Comparison of ENCODE assay signal across 9 cellular contexts in genomic region chr6:156396068-156396771, GRCh38.
DNase-seq lines count a peak whose midpoint lies in the region; ATAC-seq and TF ChIP-seq lines count a peak whose summit lies in the region.
"Had no signal": no experiment of that assay in that cellular context is flagged by ENCODE, and none has a peak within 500 bp of the region (broad histone marks: within the 10 kb centered on the region; RNA-seq: fewer than 3 reads in every experiment).

No MANE protein-coding gene starts in this region.

- H3K4me1 Mint-ChIP-seq in nephron progenitor cell: peaks cover 22% of the 10 kb centered on the region

- H3K9me2 ChIP-seq in OCI-LY1 (ENCODE audit: low read depth, low read length): no peaks in the 10 kb centered on the region

- H3K9me3 ChIP-seq in OCI-LY1 (ENCODE audit: low read length): no peaks in the 10 kb centered on the region
- H3K9me3 ChIP-seq in HAP-1: no peaks in the 10 kb centered on the region
- H3K9me3 ChIP-seq in right atrium auricular region: no peaks in the 10 kb centered on the region
- no peaks in the 10 kb centered on the region for H3K9me3 ChIP-seq in ovary

- peak overlapping the region; percentile 66 for H3K9ac ChIP-seq in OCI-LY1 (ENCODE audit: low read length)

- TF ChIP-seq CTCF in OCI-LY1 (IDR thresholded peaks at IDR 0.05; ENCODE audit: low read length) (no peak), nephron progenitor cell (IDR thresholded peaks at IDR 0.05) (no peak), right atrium auricular region (IDR thresholded peaks at IDR 0.05) (no peak), ovary (IDR thresholded peaks at IDR 0.05) (no peak)

- H3K36me3 ChIP-seq in OCI-LY1 (ENCODE audit: insufficient read depth, low read length) (no peaks in the 10 kb centered on the region), HAP-1 (replicated peaks) (no peaks in the 10 kb centered on the region), right atrium auricular region (no peaks in the 10 kb centered on the region), ovary (no peaks in the 10 kb centered on the region)
- H3K36me3 ChIP-seq: WERI-Rb-1 had no signal

- peak overlapping the region; percentile 62 for H3K4me3 ChIP-seq in OCI-LY1 (ENCODE audit: low read depth, low read length, poor library complexity, severe bottlenecking)
- no peak overlapping the region for H3K4me3 ChIP-seq in HAP-1
- no peak overlapping the region for H3K4me3 ChIP-seq in right atrium auricular region
- no peak overlapping the region for H3K4me3 ChIP-seq in ovary

- no peaks in the 10 kb centered on the region for H3K9me3 Mint-ChIP-seq in nephron progenitor cell

- H3K27ac ChIP-seq in OCI-LY1 (ENCODE audit: low read depth, low read length, poor library complexity, severe bottlenecking) (peak overlapping the region; percentile 97), right atrium auricular region (no peak overlapping the region), ovary (no peak overlapping the region)
- H3K27ac ChIP-seq: WERI-Rb-1 had no signal

- H3K4me1 ChIP-seq in OCI-LY1 (ENCODE audit: insufficient read depth, low read length, severe bottlenecking): peaks cover 75% of the 10 kb centered on the region
- no peaks in the 10 kb centered on the region for H3K4me1 ChIP-seq in HAP-1
- H3K4me1 ChIP-seq in right atrium auricular region: peaks cover 0 to 5% of the 10 kb centered on the region in 2 donors
- no peaks in the 10 kb centered on the region for H3K4me1 ChIP-seq in ovary (ENCODE audit: insufficient read depth)

- TF ChIP-seq POLR2A in ovary (IDR thresholded peaks at IDR 0.05): no peak

- no peaks in the 10 kb centered on the region for H3K36me3 Mint-ChIP-seq in nephron progenitor cell (ENCODE audit: low read depth)

- ATAC-seq in GM18870 (IDR thresholded peaks at IDR 0.05; ENCODE audit: unreplicated experiment) (peak; percentile 57), HG02588 (IDR thresholded peaks at IDR 0.05; ENCODE audit: unreplicated experiment) (peak; percentile 49)

- in situ Hi-C loops in HAP-1 (cut with MboI; ENCODE audit: low sequenced_read_pairs): no loop called here

- H3F3A ChIP-seq in OCI-LY1 (ENCODE audit: insufficient read depth, low read length): no peaks in the 10 kb centered on the region

- TF ChIP-seq EP300 in ovary (IDR thresholded peaks at IDR 0.05): no peak

- H2AFZ ChIP-seq in OCI-LY1 (ENCODE audit: low read length): no peak overlapping the region

- H3K4me2 ChIP-seq in OCI-LY1 (ENCODE audit: low read length): peak overlapping the region; percentile 66

- H3K27me3 ChIP-seq in OCI-LY1 (ENCODE audit: insufficient read depth, low read length) (no peaks in the 10 kb centered on the region), HAP-1 (ENCODE audit: low read depth) (no peaks in the 10 kb centered on the region; the same call in 1 of the 2 replicates), right atrium auricular region (no peaks in the 10 kb centered on the region), ovary (no peaks in the 10 kb centered on the region)

- 69 to 82% (median 75%) methylated on average over 11 of the region's 11 CpGs for WGBS in ovary, 3 donors

- H3K27ac Mint-ChIP-seq in nephron progenitor cell: no peak overlapping the region

- no peak for DNase-seq in nephron progenitor cell
- no peak for DNase-seq in HAP-1 (ENCODE audit: low spot score in 2 of 2)
- no peak for DNase-seq in pons (ENCODE audit: low spot score)
- DNase-seq in right atrium auricular region (ENCODE audit: low spot score): no peak
- DNase-seq in ovary: no peak
- DNase-seq: WERI-Rb-1 had no signal

- no peaks in the 10 kb centered on the region for H3K79me2 ChIP-seq in OCI-LY1 (ENCODE audit: insufficient read depth, low read length)

- peaks cover 73% of the 10 kb centered on the region for H3K27me3 Mint-ChIP-seq in nephron progenitor cell (ENCODE audit: low read depth, poor library complexity)

- intact Hi-C loops in ovary (cut with DNase I): no loop called here

- peak overlapping the region; percentile 21 for H3K4me3 Mint-ChIP-seq in nephron progenitor cell

- H4K20me1 ChIP-seq in OCI-LY1 (ENCODE audit: insufficient read depth, low read length): no peaks in the 10 kb centered on the region
